ENCODE assay signal across 8 cellular contexts in genomic region chr7:2873686-2874551, GRCh38. TPM values are rescaled to one million over a fixed set of nuclear protein-coding genes. Genes with fewer than 3 reads are reported as not detected.
DNase-seq lines count a peak whose midpoint lies in the region; ATAC-seq, FAIRE-seq and TF ChIP-seq lines count a peak whose summit lies in the region.

No MANE protein-coding gene starts in this region.

- H3K9me3 Mint-ChIP-seq in stimulated activated naive CD8-positive, alpha-beta T cell treated with anti-CD3 and anti-CD28 coated beads, Interleukin-15, amount 100 ng/mL, for 72 hours: no peaks in the 10 kb centered on the region

- H3K4me1 Mint-ChIP-seq in stimulated activated naive CD8-positive, alpha-beta T cell treated with anti-CD3 and anti-CD28 coated beads, Interleukin-15, amount 100 ng/mL, for 72 hours: peaks cover 63% of the 10 kb centered on the region

- H3K27me3 ChIP-seq in SJSA1 (replicated peaks): no peaks in the 10 kb centered on the region

- H3K4me1 ChIP-seq in A549: peaks cover 11% of the 10 kb centered on the region
- peaks cover 36% of the 10 kb centered on the region for H3K4me1 ChIP-seq in SJSA1 (replicated peaks)

- H3K27me3 Mint-ChIP-seq in stimulated activated naive CD8-positive, alpha-beta T cell treated with anti-CD3 and anti-CD28 coated beads, Interleukin-15, amount 100 ng/mL, for 72 hours: no peaks in the 10 kb centered on the region

- TF ChIP-seq POLR2A in A549 (IDR thresholded peaks at IDR 0.05; ENCODE audit: low read length) (peak; percentile 90), GM12891 (IDR thresholded peaks at IDR 0.05; ENCODE audit: low read depth, low read length) (peak; percentile 96)

- no peak overlapping the region for H3K4me3 Mint-ChIP-seq in stimulated activated naive CD8-positive, alpha-beta T cell treated with anti-CD3 and anti-CD28 coated beads, Interleukin-15, amount 100 ng/mL, for 72 hours

- no peak for TF ChIP-seq EP300 in A549 (IDR thresholded peaks at IDR 0.05)

- H3K4me2 ChIP-seq in A549: peak overlapping the region; percentile 38; the same call in 2 of the 3 replicates

- H3K4me3 ChIP-seq in A549 (no peak overlapping the region), SJSA1 (no peak overlapping the region), fibroblast of pulmonary artery (replicated peaks; ENCODE audit: low read depth, low read length) (no peak overlapping the region)

- ATAC-seq in A549 (peak; percentile 64 to 81), GM19395 (IDR thresholded peaks at IDR 0.05; ENCODE audit: unreplicated experiment) (no peak)
- ATAC-seq in stimulated activated naive CD8-positive, alpha-beta T cell treated with anti-CD3 and anti-CD28 coated beads, Interleukin-15, amount 100 ng/mL, for 72 hours: no peak

- H3K27ac Mint-ChIP-seq in stimulated activated naive CD8-positive, alpha-beta T cell treated with anti-CD3 and anti-CD28 coated beads, Interleukin-15, amount 100 ng/mL, for 72 hours: peak overlapping the region; percentile 94 to 95

- CTCF ChIA-PET in A549 (lab: Yijun Ruan, JAX): interaction anchor here (2.2 to 6.3 kb wide), 2 partner anchors 8 to 13 kb away, joined by 11 to 50 read pairs; no protein-coding TSS in a partner anchor

- H3K9me3 ChIP-seq in A549: no peaks in the 10 kb centered on the region
- no peaks in the 10 kb centered on the region for H3K9me3 ChIP-seq in SJSA1 (replicated peaks)

- H3K36me3 ChIP-seq in SJSA1: no peaks in the 10 kb centered on the region

- POLR2A ChIA-PET in A549 (lab: Yijun Ruan, JAX): interaction anchor here (0.6 to 1.4 kb wide), 7 partner anchors 9 to 1768 kb away, joined by 3 to 4 read pairs (median 3); no protein-coding TSS in a partner anchor

- peak overlapping the region; percentile 74 to 77 for H3K27ac ChIP-seq in A549
- H3K27ac ChIP-seq in SJSA1: peak overlapping the region; percentile 100

- no peak for TF ChIP-seq CTCF in A549 (IDR thresholded peaks at IDR 0.05)
- TF ChIP-seq CTCF in fibroblast of pulmonary artery (IDR thresholded peaks at IDR 0.05; ENCODE audit: low read length, missing control alignments): no peak

- DNase-seq in A549 (ENCODE audit: low read depth in 1 of 2, low spot score in 1 of 2): peak; percentile 73 to 79
- DNase-seq in GM12891 (ENCODE audit: insufficient read length, low spot score): no peak
- DNase-seq in SJSA1 (ENCODE audit: low read depth in 1 of 2, low spot score in 2 of 2): peak; percentile 79 to 93
- peak; percentile 95 for DNase-seq in fibroblast of pulmonary artery (ENCODE audit: low read depth)
- no peak for DNase-seq in stimulated activated naive CD8-positive, alpha-beta T cell treated with anti-CD3 and anti-CD28 coated beads, Interleukin-15, amount 100 ng/mL, for 72 hours
- DNase-seq in HuH-7 (ENCODE audit: low spot score): no peak
- DNase-seq in NCI-H524 (lab: John Stamatoyannopoulos, UW): no peak

- FAIRE-seq in A549 (lab: Jason Lieb, UNC) (no peak), GM12891 (lab: Jason Lieb, UNC) (peak; percentile 52)

- WGBS in A549 (ENCODE audit: missing lambda C conversion rate): 21% methylated on average over 7 of the region's 7 CpGs

- TF ChIP-seq RAD21 in A549 (conservative IDR thresholded peaks at IDR 0.05 in 1 of 2, IDR thresholded peaks at IDR 0.05 in 1 of 2): no peak

TF ChIP-seq in A549, 52 proteins besides CTCF, POLR2A, EP300 and RAD21 (continues in another document):
- peak; percentile 99 for TF ChIP-seq FOSB (CRISPR knock-in tag; IDR thresholded peaks at IDR 0.05)
- TF ChIP-seq RARB (CRISPR knock-in tag; IDR thresholded peaks at IDR 0.05): peak; percentile 94
- TF ChIP-seq NR3C1 (IDR thresholded peaks at IDR 0.05): no peak
- TF ChIP-seq MAFK (IDR thresholded peaks at IDR 0.05; ENCODE audit: partially characterized antibody): no peak
- 0 out of 2 replicates have a peak, but pooled peaks have one; percentile 23 for TF ChIP-seq MAX (IDR thresholded peaks at IDR 0.05)
- TF ChIP-seq JUN (IDR thresholded peaks at IDR 0.05): peak; percentile 77 to 85
- peak; percentile 37; the same call in 1 of the 2 replicates for TF ChIP-seq GATA3 (IDR thresholded peaks at IDR 0.05; ENCODE audit: borderline replicate concordance)
- TF ChIP-seq BCL3 (IDR thresholded peaks at IDR 0.05): peak; percentile 80; the same call in 2 of the 3 replicates
- TF ChIP-seq EHMT2 (IDR thresholded peaks at IDR 0.05; ENCODE audit: low read depth): no peak
- no peak for TF ChIP-seq NPAS2 (CRISPR knock-in tag; IDR thresholded peaks at IDR 0.05; ENCODE audit: borderline replicate concordance)
- TF ChIP-seq PBX3 (IDR thresholded peaks at IDR 0.05): peak; percentile 73
- TF ChIP-seq TFCP2L1 (CRISPR knock-in tag; IDR thresholded peaks at IDR 0.05): peak; percentile 98
- peak; percentile 98 for TF ChIP-seq HOXA7 (CRISPR knock-in tag; IDR thresholded peaks at IDR 0.05)

TF ChIP-seq in GM12891, 5 proteins besides CTCF, POLR2A, EP300 and RAD21:
- TF ChIP-seq SPI1 (IDR thresholded peaks at IDR 0.05; ENCODE audit: low read depth, low read length): no peak
- TF ChIP-seq POU2F2 (IDR thresholded peaks at IDR 0.05; ENCODE audit: low read depth, low read length): peak; percentile 87; the same call in 1 of the 2 replicates
- no peak for TF ChIP-seq PAX5 (IDR thresholded peaks at IDR 0.05; ENCODE audit: insufficient read depth, low read length, severe bottlenecking)
- TF ChIP-seq POLR2AphosphoS5 (IDR thresholded peaks at IDR 0.05; ENCODE audit: low read depth, low read length): peak; percentile 96
- no peak for TF ChIP-seq TAF1 (IDR thresholded peaks at IDR 0.05; ENCODE audit: low read depth, low read length)
TF ChIP-seq in GM12891: peak in this region for 2.

RNA-seq across cellular contexts. Expression of gene GNA12, which starts 29.8 kb away (rescaled TPM):
- 43.7 and 44.0 TPM in 2 replicates for polyA plus RNA-seq in A549 (2011; rRNA removed)
- polyA plus RNA-seq in A549 (2012; cell fraction: cytosol; rRNA removed): 35.5 and 55.4 TPM in 2 replicates
- 30.9 and 37.5 TPM in 2 replicates for polyA plus RNA-seq in A549 (2012; cell fraction: nucleus; rRNA removed)
- polyA plus RNA-seq in A549 (2017; fragmentation: RNase III; extraction: RNeasy Plus Mini Kit Qiagen cat#74134 plus additional on column Dnase treatment): 33.0 to 35.6 TPM (median 34.5 TPM) in 3 replicates
- 66.4 and 75.1 TPM in 2 replicates for polyA minus RNA-seq in A549 (2011; rRNA and poly(A)+ RNA removed)
- 17.9 TPM for polyA plus RNA-seq in GM12891 (2012; ENCODE audit: low read depth, missing spikeins)
- total RNA-seq in SJSA1 (2014; rRNA removed; shearing (Covaris generic)): 16.3 and 31.2 TPM in 2 replicates

Comparison
In these comparisons a context has a peak if more than half of its experiments do, and no peak if none do; other contexts are left out.
1. ATAC-seq: peak in A549 (2 of 2); none in stimulated activated naive CD8-positive, alpha-beta T cell treated with anti-CD3 and anti-CD28 coated beads, Interleukin-15, amount 100 ng/mL, for 72 hours (single experiment) and GM19395 (single experiment).
2. DNase-seq: peak in A549 (2 of 2), SJSA1 (2 of 2) and fibroblast of pulmonary artery (single experiment); none in GM12891 (single experiment), stimulated activated naive CD8-positive, alpha-beta T cell treated with anti-CD3 and anti-CD28 coated beads, Interleukin-15, amount 100 ng/mL, for 72 hours (0 of 2), HuH-7 (single experiment) and NCI-H524 (0 of 2).